ENCODE assay signal across 11 cellular contexts in the genomic region with DNA sequence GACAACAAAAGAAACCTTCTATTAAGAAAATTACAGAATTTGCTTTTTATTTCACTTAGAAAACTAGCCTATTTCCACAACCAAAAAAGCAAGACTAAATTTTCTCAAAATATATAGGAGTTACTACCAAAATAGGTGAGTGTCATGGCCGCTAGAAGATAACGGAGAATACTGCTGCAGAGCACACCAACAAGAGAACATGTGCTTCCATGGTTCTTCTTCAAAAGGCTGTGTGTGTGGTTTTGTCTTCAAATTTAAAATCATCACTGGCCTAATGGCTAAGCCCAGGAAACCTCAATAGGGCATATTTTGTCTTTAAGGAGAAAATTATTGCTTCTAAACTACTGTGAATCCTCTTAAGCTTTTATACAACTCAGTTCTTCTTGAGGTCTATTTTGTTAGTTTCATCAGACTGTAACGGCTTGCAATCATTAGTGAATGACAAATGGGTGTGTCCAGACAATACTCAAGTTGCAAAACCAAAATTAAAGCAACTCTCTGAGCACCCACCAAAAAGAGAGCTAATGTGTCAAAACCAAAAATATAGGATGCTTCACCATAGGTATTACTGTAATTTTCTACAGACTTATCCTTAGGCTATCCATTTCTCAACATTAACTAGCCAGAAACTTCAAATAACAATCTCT. TPM values are rescaled to one million over a fixed set of nuclear protein-coding genes. Genes with fewer than 3 reads are reported as not detected.
DNase-seq lines count a peak whose midpoint lies in the region; ATAC-seq and TF ChIP-seq lines count a peak whose summit lies in the region.
"Had no signal": no experiment of that assay in that cellular context is flagged by ENCODE, and none has a peak within 500 bp of the region (broad histone marks: within the 10 kb centered on the region; RNA-seq: fewer than 3 reads in every experiment).

No MANE protein-coding gene starts in this region.

- H3K4me1 ChIP-seq in A673 (ENCODE audit: insufficient read depth, low read length, poor library complexity, severe bottlenecking) (peaks cover 21% of the 10 kb centered on the region), lower lobe of right lung (peaks cover 45% of the 10 kb centered on the region), SJCRH30 (no peaks in the 10 kb centered on the region)

- H3K27me3 Mint-ChIP-seq in activated CD8-positive, alpha-beta T cell treated with anti-CD3 and anti-CD28 coated beads, Interleukin-2, amount 10 ng/mL, durations not matched to agents 7 days and 5 days (ENCODE audit: low read depth): no peaks in the 10 kb centered on the region

- no TSS peak for BruUV-seq in A673 (replicated peaks; lab: Mats Ljungman, UMichigan)

- H3K27ac ChIP-seq in A673 (ENCODE audit: low read depth, low read length, poor library complexity, severe bottlenecking) (peak overlapping the region; percentile 50), lower lobe of right lung (peak overlapping the region; percentile 34), SJCRH30 (no peak overlapping the region)

- peak overlapping the region; percentile 82 for H3K4me3 Mint-ChIP-seq in activated CD8-positive, alpha-beta T cell treated with anti-CD3 and anti-CD28 coated beads, Interleukin-2, amount 10 ng/mL, durations not matched to agents 7 days and 5 days

- peak overlapping the region; percentile 82 for H3K27ac Mint-ChIP-seq in activated CD8-positive, alpha-beta T cell treated with anti-CD3 and anti-CD28 coated beads, Interleukin-2, amount 10 ng/mL, durations not matched to agents 7 days and 5 days

- POLR2A ChIA-PET in A673 (lab: Charles Lee; ENCODE audit: low non-redundant PET): no interaction called here
- POLR2A ChIA-PET in activated CD8-positive, alpha-beta T cell treated with anti-CD3 and anti-CD28 coated beads, Interleukin-2, amount 10 ng/mL, durations not matched to agents 7 days and 5 days (lab: Charles Lee): interaction anchor here (0.8 to 2.6 kb wide), 3 partner anchors 27 to 35 kb away, joined by 3 to 5 read pairs (median 3); no protein-coding TSS in a partner anchor

- H3K36me3 ChIP-seq in A673 (ENCODE audit: insufficient read depth, low read length, poor library complexity, severe bottlenecking): peaks cover 67% of the 10 kb centered on the region
- peaks cover 66% of the 10 kb centered on the region for H3K36me3 ChIP-seq in lower lobe of right lung
- H3K36me3 ChIP-seq in SJCRH30: peaks cover 57% of the 10 kb centered on the region

- CTCF ChIA-PET in A673 (lab: Charles Lee): no interaction called here
- CTCF ChIA-PET in activated CD8-positive, alpha-beta T cell treated with anti-CD3 and anti-CD28 coated beads, Interleukin-2, amount 10 ng/mL, durations not matched to agents 7 days and 5 days (lab: Charles Lee): interaction anchor here (0.9 to 1.2 kb wide), 6 partner anchors 19 to 83 kb away, joined by 3 to 4 read pairs (median 3); no protein-coding TSS in a partner anchor

- H3K27me3 ChIP-seq in A673 (replicated peaks; ENCODE audit: insufficient read depth, low read depth, low read length, poor library complexity) (no peaks in the 10 kb centered on the region), lower lobe of right lung (ENCODE audit: low read depth) (no peaks in the 10 kb centered on the region), SJCRH30 (no peaks in the 10 kb centered on the region)

- TF ChIP-seq CTCF in A673 (conservative IDR thresholded peaks at IDR 0.05; ENCODE audit: low read depth, low read length) (no peak), HFF-Myc (IDR thresholded peaks at IDR 0.05; ENCODE audit: low read depth, low read length, missing control alignments) (no peak), lower lobe of right lung (IDR thresholded peaks at IDR 0.05) (no peak)

- intact Hi-C loops in A673 (cut with micrococcal nuclease; ENCODE audit: unreplicated experiment) (no loop called here), lower lobe of right lung (cut with DNase I) (no loop called here)

- ATAC-seq in activated CD8-positive, alpha-beta T cell treated with anti-CD3 and anti-CD28 coated beads, Interleukin-2, amount 10 ng/mL, durations not matched to agents 7 days and 5 days: no peak
- ATAC-seq in lower lobe of right lung (no peak), GM19328 (IDR thresholded peaks at IDR 0.05; ENCODE audit: unreplicated experiment) (no peak), HG03025 (IDR thresholded peaks at IDR 0.05; ENCODE audit: low FRiP score, unreplicated experiment) (no peak)

- H3K9me3 ChIP-seq in A673 (ENCODE audit: low read depth, low read length, poor library complexity, severe bottlenecking): no peaks in the 10 kb centered on the region
- no peaks in the 10 kb centered on the region for H3K9me3 ChIP-seq in lower lobe of right lung
- no peaks in the 10 kb centered on the region for H3K9me3 ChIP-seq in SJCRH30 (replicated peaks)

- H3K36me3 Mint-ChIP-seq in activated CD8-positive, alpha-beta T cell treated with anti-CD3 and anti-CD28 coated beads, Interleukin-2, amount 10 ng/mL, durations not matched to agents 7 days and 5 days (ENCODE audit: low read depth): peaks cover 61% of the 10 kb centered on the region

- DNase-seq in A673 (ENCODE audit: low spot score) (no peak), HFF-Myc (ENCODE audit: extremely low read depth, low read depth) (no peak), lower lobe of right lung (no peak), SJCRH30 (no peak), NCI-H510A (lab: John Stamatoyannopoulos, UW) (no peak)
- no peak for DNase-seq in activated CD8-positive, alpha-beta T cell treated with anti-CD3 and anti-CD28 coated beads, Interleukin-2, amount 10 ng/mL, durations not matched to agents 7 days and 5 days
- DNase-seq: aorta had no signal

- no peaks in the 10 kb centered on the region for H3K9me3 Mint-ChIP-seq in activated CD8-positive, alpha-beta T cell treated with anti-CD3 and anti-CD28 coated beads, Interleukin-2, amount 10 ng/mL, durations not matched to agents 7 days and 5 days (ENCODE audit: insufficient read depth)

- peaks cover 49% of the 10 kb centered on the region for H3K4me1 Mint-ChIP-seq in activated CD8-positive, alpha-beta T cell treated with anti-CD3 and anti-CD28 coated beads, Interleukin-2, amount 10 ng/mL, durations not matched to agents 7 days and 5 days (ENCODE audit: low read depth)

- H3K4me3 ChIP-seq in A673 (ENCODE audit: low read depth, low read length, poor library complexity, severe bottlenecking): peak overlapping the region; percentile 11
- H3K4me3 ChIP-seq in HFF-Myc (replicated peaks; ENCODE audit: low read depth, low read length): 0 out of 2 replicates have a peak overlapping the region, but pooled peaks have one; percentile 6
- peak overlapping the region; percentile 38 for H3K4me3 ChIP-seq in lower lobe of right lung
- H3K4me3 ChIP-seq in SJCRH30: no peak overlapping the region
- H3K4me3 ChIP-seq: smooth muscle cell had no signal

RNA-seq across cellular contexts. Expression of gene SETX, which starts 3.3 kb away (rescaled TPM):
- 41.4 and 42.5 TPM in 2 replicates for total RNA-seq in A673 (2021)
- 10 to 100 TPM; 54.2 to 58.0 TPM for total RNA-seq in activated CD8-positive, alpha-beta T cell treated with anti-CD3 and anti-CD28 coated beads, Interleukin-2, amount 10 ng/mL, durations not matched to agents 7 days and 5 days
- 59.3 TPM for total RNA-seq in lower lobe of right lung
- 44.7 and 51.7 TPM in 2 replicates for total RNA-seq in SJCRH30 (2014; rRNA removed; shearing (Covaris generic))

RNA-seq across cellular contexts. Expression of gene TTF1, which starts 55.1 kb away (rescaled TPM):
- total RNA-seq in A673 (2021) (27.2 and 27.5 TPM in 2 replicates), lower lobe of right lung (12.3 TPM)
- 10 to 100 TPM; 32.3 to 35.1 TPM for total RNA-seq in activated CD8-positive, alpha-beta T cell treated with anti-CD3 and anti-CD28 coated beads, Interleukin-2, amount 10 ng/mL, durations not matched to agents 7 days and 5 days
- total RNA-seq in SJCRH30 (2014; rRNA removed; shearing (Covaris generic)): 20.3 and 25.9 TPM in 2 replicates

RNA-seq across cellular contexts. Expression of gene CFAP77, which starts 58.5 kb away (rescaled TPM):
- not detected in 2 replicates for total RNA-seq in A673 (2021)
- not detected for total RNA-seq in activated CD8-positive, alpha-beta T cell treated with anti-CD3 and anti-CD28 coated beads, Interleukin-2, amount 10 ng/mL, durations not matched to agents 7 days and 5 days
- 3.7 TPM for total RNA-seq in lower lobe of right lung
- not detected in 2 replicates for total RNA-seq in SJCRH30 (2014; rRNA removed; shearing (Covaris generic))
- total RNA-seq: aorta, smooth muscle cell, temporal lobe had no signal
